Comparison of ENCODE assay signal across 2 cellular contexts in the genomic region with DNA sequence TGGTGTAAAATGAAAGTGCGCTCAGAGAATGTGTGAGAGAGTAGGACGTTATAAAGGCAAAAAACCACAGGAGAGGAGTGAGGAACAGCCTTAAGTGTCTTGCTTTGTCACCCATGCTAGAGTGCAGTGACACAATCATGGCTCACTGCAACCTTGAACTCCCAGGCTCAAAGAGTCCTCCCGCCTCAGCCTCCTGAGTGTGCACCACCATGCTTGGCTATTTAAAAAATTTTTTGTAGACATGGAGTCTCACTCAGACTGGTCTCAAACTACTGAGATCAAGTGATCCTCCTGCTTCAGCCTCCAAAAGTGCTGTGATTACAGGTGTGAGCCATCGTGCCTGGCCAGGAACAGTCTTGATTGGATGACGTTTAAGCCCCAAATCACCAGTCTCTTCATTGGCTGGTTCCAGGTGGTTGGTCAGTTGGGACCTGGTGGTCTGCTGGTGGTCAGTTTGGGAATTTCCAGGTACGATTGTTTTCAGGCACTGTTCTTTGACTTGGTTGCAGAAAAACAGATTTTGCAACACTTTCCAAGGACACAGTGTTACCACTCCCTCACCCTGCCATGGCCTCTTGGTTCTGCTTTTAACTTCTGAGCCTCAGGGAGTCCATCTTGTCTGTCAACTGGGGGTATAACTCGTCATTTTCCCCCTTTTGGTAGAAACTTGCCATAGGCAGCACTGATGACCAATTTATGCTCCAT.
TF ChIP-seq lines count a peak whose summit lies in the region.

No MANE protein-coding gene starts in this region.

TF ChIP-seq in K562, 482 proteins besides CTCF, POLR2A, EP300 and RAD21:
- TF ChIP-seq POLR2AphosphoS5 (IDR thresholded peaks at IDR 0.05; ENCODE audit: control insufficient read depth, insufficient read depth, low read depth, low read length) (no peak), DNMT1 (IDR thresholded peaks at IDR 0.05) (no peak), GABPB2 (CRISPR knock-in tag; conservative IDR thresholded peaks at IDR 0.05) (no peak), EWSR1 (IDR thresholded peaks at IDR 0.05; ENCODE audit: borderline replicate concordance, low read depth, partially characterized antibody) (no peak), ZNF445 (CRISPR knock-in tag; IDR thresholded peaks at IDR 0.05; ENCODE audit: low read depth) (no peak), FOXA1 (IDR thresholded peaks at IDR 0.05; ENCODE audit: borderline replicate concordance) (no peak), ZBTB1 (CRISPR knock-in tag; IDR thresholded peaks at IDR 0.05; ENCODE audit: borderline replicate concordance, low read depth) (no peak), SIX5 (IDR thresholded peaks at IDR 0.05; ENCODE audit: borderline replicate concordance in 1 of 2, insufficient read depth in 1 of 2, low read depth in 1 of 2, low read length in 2 of 2) (no peak), RBM39 (optimal IDR thresholded peaks at IDR 0.05; ENCODE audit: low read depth, low read length) (no peak), SRF (CRISPR knock-in tag; IDR thresholded peaks at IDR 0.05) (no peak)
- TF ChIP-seq, protein P1, sequence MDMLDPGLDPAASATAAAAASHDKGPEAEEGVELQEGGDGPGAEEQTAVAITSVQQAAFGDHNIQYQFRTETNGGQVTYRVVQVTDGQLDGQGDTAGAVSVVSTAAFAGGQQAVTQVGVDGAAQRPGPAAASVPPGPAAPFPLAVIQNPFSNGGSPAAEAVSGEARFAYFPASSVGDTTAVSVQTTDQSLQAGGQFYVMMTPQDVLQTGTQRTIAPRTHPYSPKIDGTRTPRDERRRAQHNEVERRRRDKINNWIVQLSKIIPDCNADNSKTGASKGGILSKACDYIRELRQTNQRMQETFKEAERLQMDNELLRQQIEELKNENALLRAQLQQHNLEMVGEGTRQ (CRISPR knock-in tag; IDR thresholded peaks at IDR 0.05) = no peak
- TF ChIP-seq, protein P2, sequence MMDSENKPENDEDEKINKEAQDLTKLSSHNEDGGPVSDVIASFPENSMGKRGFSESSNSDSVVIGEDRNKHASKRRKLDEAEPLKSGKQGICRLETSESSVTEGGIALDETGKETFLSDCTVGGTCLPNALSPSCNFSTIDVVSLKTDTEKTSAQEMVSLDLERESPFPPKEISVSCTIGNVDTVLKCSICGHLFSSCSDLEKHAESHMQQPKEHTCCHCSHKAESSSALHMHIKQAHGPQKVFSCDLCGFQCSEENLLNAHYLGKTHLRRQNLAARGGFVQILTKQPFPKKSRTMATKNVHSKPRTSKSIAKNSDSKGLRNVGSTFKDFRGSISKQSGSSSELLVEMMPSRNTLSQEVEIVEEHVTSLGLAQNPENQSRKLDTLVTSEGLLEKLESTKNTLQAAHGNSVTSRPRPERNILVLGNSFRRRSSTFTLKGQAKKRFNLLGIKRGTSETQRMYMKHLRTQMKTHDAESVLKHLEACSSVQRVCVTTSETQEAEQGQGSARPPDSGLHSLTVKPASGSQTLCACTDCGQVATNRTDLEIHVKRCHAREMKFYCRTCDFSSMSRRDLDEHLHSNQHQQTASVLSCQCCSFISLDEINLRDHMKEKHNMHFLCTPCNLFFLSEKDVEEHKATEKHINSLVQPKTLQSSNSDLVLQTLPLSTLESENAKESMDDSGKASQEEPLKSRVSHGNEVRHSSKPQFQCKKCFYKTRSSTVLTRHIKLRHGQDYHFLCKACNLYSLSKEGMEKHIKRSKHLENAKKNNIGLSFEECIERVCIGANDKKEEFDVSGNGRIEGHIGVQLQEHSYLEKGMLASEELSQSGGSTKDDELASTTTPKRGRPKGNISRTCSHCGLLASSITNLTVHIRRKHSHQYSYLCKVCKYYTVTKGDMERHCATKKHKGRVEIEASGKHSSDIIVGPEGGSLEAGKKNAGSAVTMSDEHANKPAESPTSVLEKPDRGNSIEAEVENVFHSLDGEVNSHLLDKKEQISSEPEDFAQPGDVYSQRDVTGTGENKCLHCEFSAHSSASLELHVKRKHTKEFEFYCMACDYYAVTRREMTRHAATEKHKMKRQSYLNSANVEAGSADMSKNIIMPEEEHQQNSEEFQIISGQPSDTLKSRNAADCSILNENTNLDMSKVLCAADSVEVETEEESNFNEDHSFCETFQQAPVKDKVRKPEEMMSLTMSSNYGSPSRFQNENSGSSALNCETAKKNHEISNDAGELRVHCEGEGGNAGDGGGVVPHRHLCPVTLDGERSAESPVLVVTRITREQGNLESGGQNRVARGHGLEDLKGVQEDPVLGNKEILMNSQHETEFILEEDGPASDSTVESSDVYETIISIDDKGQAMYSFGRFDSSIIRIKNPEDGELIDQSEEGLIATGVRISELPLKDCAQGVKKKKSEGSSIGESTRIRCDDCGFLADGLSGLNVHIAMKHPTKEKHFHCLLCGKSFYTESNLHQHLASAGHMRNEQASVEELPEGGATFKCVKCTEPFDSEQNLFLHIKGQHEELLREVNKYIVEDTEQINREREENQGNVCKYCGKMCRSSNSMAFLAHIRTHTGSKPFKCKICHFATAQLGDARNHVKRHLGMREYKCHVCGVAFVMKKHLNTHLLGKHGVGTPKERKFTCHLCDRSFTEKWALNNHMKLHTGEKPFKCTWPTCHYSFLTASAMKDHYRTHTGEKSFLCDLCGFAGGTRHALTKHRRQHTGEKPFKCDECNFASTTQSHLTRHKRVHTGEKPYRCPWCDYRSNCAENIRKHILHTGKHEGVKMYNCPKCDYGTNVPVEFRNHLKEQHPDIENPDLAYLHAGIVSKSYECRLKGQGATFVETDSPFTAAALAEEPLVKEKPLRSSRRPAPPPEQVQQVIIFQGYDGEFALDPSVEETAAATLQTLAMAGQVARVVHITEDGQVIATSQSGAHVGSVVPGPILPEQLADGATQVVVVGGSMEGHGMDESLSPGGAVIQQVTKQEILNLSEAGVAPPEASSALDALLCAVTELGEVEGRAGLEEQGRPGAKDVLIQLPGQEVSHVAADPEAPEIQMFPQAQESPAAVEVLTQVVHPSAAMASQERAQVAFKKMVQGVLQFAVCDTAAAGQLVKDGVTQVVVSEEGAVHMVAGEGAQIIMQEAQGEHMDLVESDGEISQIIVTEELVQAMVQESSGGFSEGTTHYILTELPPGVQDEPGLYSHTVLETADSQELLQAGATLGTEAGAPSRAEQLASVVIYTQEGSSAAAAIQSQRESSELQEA (IDR thresholded peaks at IDR 0.05; ENCODE audit: low read depth) = no peak

TF ChIP-seq in HepG2, 621 proteins besides CTCF, POLR2A, EP300 and RAD21 (continues in another document):
- TF ChIP-seq GATAD2A (CRISPR knock-in tag; IDR thresholded peaks at IDR 0.05) = peak; percentile 75; the same call in 1 of the 2 replicates
- TF ChIP-seq HIVEP1 (CRISPR knock-in tag; IDR thresholded peaks at IDR 0.05) = no peak
- TF ChIP-seq MED8 (CRISPR knock-in tag; IDR thresholded peaks at IDR 0.05; ENCODE audit: insufficient replicate concordance) = no peak
- peak; percentile 61; the same call in 1 of the 2 replicates for TF ChIP-seq ZNF614 (CRISPR knock-in tag; IDR thresholded peaks at IDR 0.05; ENCODE audit: borderline replicate concordance)
- 0 out of 2 replicates have a peak, but pooled peaks have one; percentile 45 for TF ChIP-seq ZNF430 (CRISPR knock-in tag; IDR thresholded peaks at IDR 0.05)
- 0 out of 2 replicates have a peak, but pooled peaks have one; percentile 10 for TF ChIP-seq ZNF331 (CRISPR knock-in tag; IDR thresholded peaks at IDR 0.05)
- no peak for TF ChIP-seq KDM2A (CRISPR knock-in tag; IDR thresholded peaks at IDR 0.05; ENCODE audit: borderline replicate concordance, low read depth)
- no peak for TF ChIP-seq PHB2 (IDR thresholded peaks at IDR 0.05; ENCODE audit: partially characterized antibody)
- no peak for TF ChIP-seq ZFP36 (IDR thresholded peaks at IDR 0.05; ENCODE audit: borderline replicate concordance, low read depth, low read length, partially characterized antibody)
- TF ChIP-seq CREB1 (IDR thresholded peaks at IDR 0.05) = no peak
- no peak for TF ChIP-seq CREB1 (CRISPR knock-in tag; IDR thresholded peaks at IDR 0.05)
- TF ChIP-seq NCOA2 (CRISPR knock-in tag; IDR thresholded peaks at IDR 0.05) = peak; percentile 55; the same call in 1 of the 2 replicates
- TF ChIP-seq ZNF224 (CRISPR knock-in tag; IDR thresholded peaks at IDR 0.05) = no peak
- TF ChIP-seq FOXO1 (CRISPR knock-in tag; IDR thresholded peaks at IDR 0.05) = peak; percentile 54
- TF ChIP-seq, protein P3, sequence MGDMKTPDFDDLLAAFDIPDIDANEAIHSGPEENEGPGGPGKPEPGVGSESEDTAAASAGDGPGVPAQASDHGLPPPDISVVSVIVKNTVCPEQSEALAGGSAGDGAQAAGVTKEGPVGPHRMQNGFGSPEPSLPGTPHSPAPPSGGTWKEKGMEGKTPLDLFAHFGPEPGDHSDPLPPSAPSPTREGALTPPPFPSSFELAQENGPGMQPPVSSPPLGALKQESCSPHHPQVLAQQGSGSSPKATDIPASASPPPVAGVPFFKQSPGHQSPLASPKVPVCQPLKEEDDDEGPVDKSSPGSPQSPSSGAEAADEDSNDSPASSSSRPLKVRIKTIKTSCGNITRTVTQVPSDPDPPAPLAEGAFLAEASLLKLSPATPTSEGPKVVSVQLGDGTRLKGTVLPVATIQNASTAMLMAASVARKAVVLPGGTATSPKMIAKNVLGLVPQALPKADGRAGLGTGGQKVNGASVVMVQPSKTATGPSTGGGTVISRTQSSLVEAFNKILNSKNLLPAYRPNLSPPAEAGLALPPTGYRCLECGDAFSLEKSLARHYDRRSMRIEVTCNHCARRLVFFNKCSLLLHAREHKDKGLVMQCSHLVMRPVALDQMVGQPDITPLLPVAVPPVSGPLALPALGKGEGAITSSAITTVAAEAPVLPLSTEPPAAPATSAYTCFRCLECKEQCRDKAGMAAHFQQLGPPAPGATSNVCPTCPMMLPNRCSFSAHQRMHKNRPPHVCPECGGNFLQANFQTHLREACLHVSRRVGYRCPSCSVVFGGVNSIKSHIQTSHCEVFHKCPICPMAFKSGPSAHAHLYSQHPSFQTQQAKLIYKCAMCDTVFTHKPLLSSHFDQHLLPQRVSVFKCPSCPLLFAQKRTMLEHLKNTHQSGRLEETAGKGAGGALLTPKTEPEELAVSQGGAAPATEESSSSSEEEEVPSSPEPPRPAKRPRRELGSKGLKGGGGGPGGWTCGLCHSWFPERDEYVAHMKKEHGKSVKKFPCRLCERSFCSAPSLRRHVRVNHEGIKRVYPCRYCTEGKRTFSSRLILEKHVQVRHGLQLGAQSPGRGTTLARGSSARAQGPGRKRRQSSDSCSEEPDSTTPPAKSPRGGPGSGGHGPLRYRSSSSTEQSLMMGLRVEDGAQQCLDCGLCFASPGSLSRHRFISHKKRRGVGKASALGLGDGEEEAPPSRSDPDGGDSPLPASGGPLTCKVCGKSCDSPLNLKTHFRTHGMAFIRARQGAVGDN (CRISPR knock-in tag; IDR thresholded peaks at IDR 0.05) = no peak
- TF ChIP-seq ZNF263 (CRISPR knock-in tag; IDR thresholded peaks at IDR 0.05) = peak; percentile 90
- TF ChIP-seq KAT7 (CRISPR knock-in tag; IDR thresholded peaks at IDR 0.05; ENCODE audit: borderline replicate concordance) = 0 out of 2 replicates have a peak, but pooled peaks have one; percentile 32
- peak; percentile 47; the same call in 1 of the 2 replicates for TF ChIP-seq BCL6 (CRISPR knock-in tag; IDR thresholded peaks at IDR 0.05)
- TF ChIP-seq CEBPB (IDR thresholded peaks at IDR 0.05; ENCODE audit: borderline replicate concordance, low read depth, low read length) = peak; percentile 9; the same call in 1 of the 2 replicates
- TF ChIP-seq PCBP2 (optimal IDR thresholded peaks at IDR 0.05; ENCODE audit: low read depth, low read length, poor library complexity, severe bottlenecking) = no peak
- TF ChIP-seq, protein P4, sequence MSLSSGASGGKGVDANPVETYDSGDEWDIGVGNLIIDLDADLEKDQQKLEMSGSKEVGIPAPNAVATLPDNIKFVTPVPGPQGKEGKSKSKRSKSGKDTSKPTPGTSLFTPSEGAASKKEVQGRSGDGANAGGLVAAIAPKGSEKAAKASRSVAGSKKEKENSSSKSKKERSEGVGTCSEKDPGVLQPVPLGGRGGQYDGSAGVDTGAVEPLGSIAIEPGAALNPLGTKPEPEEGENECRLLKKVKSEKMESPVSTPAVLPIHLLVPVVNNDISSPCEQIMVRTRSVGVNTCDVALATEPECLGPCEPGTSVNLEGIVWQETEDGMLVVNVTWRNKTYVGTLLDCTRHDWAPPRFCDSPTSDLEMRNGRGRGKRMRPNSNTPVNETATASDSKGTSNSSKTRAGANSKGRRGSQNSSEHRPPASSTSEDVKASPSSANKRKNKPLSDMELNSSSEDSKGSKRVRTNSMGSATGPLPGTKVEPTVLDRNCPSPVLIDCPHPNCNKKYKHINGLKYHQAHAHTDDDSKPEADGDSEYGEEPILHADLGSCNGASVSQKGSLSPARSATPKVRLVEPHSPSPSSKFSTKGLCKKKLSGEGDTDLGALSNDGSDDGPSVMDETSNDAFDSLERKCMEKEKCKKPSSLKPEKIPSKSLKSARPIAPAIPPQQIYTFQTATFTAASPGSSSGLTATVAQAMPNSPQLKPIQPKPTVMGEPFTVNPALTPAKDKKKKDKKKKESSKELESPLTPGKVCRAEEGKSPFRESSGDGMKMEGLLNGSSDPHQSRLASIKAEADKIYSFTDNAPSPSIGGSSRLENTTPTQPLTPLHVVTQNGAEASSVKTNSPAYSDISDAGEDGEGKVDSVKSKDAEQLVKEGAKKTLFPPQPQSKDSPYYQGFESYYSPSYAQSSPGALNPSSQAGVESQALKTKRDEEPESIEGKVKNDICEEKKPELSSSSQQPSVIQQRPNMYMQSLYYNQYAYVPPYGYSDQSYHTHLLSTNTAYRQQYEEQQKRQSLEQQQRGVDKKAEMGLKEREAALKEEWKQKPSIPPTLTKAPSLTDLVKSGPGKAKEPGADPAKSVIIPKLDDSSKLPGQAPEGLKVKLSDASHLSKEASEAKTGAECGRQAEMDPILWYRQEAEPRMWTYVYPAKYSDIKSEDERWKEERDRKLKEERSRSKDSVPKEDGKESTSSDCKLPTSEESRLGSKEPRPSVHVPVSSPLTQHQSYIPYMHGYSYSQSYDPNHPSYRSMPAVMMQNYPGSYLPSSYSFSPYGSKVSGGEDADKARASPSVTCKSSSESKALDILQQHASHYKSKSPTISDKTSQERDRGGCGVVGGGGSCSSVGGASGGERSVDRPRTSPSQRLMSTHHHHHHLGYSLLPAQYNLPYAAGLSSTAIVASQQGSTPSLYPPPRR (CRISPR knock-in tag; IDR thresholded peaks at IDR 0.05; ENCODE audit: borderline replicate concordance) = 0 out of 2 replicates have a peak, but pooled peaks have one; percentile 7
- TF ChIP-seq ZBTB7B (CRISPR knock-in tag; IDR thresholded peaks at IDR 0.05) = peak; percentile 60; the same call in 1 of the 2 replicates
- no peak for TF ChIP-seq ZIK1 (CRISPR knock-in tag; IDR thresholded peaks at IDR 0.05; ENCODE audit: borderline replicate concordance, low read depth)
- no peak for TF ChIP-seq NPAS2 (CRISPR knock-in tag; IDR thresholded peaks at IDR 0.05; ENCODE audit: borderline replicate concordance)
- no peak for TF ChIP-seq ZNF713 (CRISPR knock-in tag; IDR thresholded peaks at IDR 0.05)
- TF ChIP-seq, protein P5, sequence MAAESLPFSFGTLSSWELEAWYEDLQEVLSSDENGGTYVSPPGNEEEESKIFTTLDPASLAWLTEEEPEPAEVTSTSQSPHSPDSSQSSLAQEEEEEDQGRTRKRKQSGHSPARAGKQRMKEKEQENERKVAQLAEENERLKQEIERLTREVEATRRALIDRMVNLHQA (CRISPR knock-in tag; IDR thresholded peaks at IDR 0.05) = no peak
- no peak for TF ChIP-seq ZNF205 (CRISPR knock-in tag; IDR thresholded peaks at IDR 0.05)
- TF ChIP-seq YY1 (IDR thresholded peaks at IDR 0.05; ENCODE audit: insufficient read depth, insufficient replicate concordance, low read depth, low read length) = peak; percentile 15
- TF ChIP-seq, protein P6, sequence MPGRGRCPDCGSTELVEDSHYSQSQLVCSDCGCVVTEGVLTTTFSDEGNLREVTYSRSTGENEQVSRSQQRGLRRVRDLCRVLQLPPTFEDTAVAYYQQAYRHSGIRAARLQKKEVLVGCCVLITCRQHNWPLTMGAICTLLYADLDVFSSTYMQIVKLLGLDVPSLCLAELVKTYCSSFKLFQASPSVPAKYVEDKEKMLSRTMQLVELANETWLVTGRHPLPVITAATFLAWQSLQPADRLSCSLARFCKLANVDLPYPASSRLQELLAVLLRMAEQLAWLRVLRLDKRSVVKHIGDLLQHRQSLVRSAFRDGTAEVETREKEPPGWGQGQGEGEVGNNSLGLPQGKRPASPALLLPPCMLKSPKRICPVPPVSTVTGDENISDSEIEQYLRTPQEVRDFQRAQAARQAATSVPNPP (CRISPR knock-in tag; IDR thresholded peaks at IDR 0.05) = no peak
- no peak for TF ChIP-seq ZFP90 (CRISPR knock-in tag; IDR thresholded peaks at IDR 0.05; ENCODE audit: borderline replicate concordance)
- peak; percentile 12; the same call in 1 of the 2 replicates for TF ChIP-seq SALL1 (CRISPR knock-in tag; IDR thresholded peaks at IDR 0.05)
